22 cellular contexts compared by ENCODE assay signal in genomic region chr11:102205805-102206204, GRCh38.
"Had no signal": no experiment of that assay in that cellular context is flagged by ENCODE, and none has a peak within 500 bp of the region (broad histone marks: within the 10 kb centered on the region; RNA-seq: fewer than 3 reads in every experiment).

No MANE protein-coding gene starts in this region.

- H3K27ac ChIP-seq: foreskin keratinocyte, neural progenitor cell, ovary, tibial artery, upper lobe of right lung, vagina had no signal

- H3K9ac ChIP-seq: neural progenitor cell had no signal

- ATAC-seq: left colon; left ventricle myocardium superior; natural killer cell treated with Interleukin-12 subunit alpha and Interleukin-12 subunit beta and Interleukin-15 and Interleukin-18, amount 100 ng/mL, for 72 hours; right cardiac atrium; stimulated activated effector memory CD8-positive, alpha-beta T cell treated with anti-CD3 and anti-CD28 coated beads, Interleukin-12 subunit alpha, Interleukin-12 subunit beta, amount 100 ng/mL, for 72 hours; upper lobe of right lung had no signal

- H3K4me2 ChIP-seq: neural progenitor cell, smooth muscle cell had no signal

- H3K4me1 ChIP-seq: upper lobe of right lung, vagina had no signal

- H2AFZ ChIP-seq: neural progenitor cell had no signal

- H3K27me3 ChIP-seq: foreskin keratinocyte, neural progenitor cell, ovary, tibial artery, upper lobe of right lung, vagina had no signal

- DNase-seq: dermis blood vessel endothelial cell; erythroblast; foreskin keratinocyte; immature natural killer cell; left colon; left ventricle myocardium superior; mesenchymal stem cell; midbrain; nucleus accumbens; ovary; stimulated activated CD4-positive, alpha-beta T cell treated with anti-CD3 and anti-CD28 coated beads, Interleukin-4, amount 100 ng/mL, for 1 hour; stimulated activated CD8-positive, alpha-beta memory T cell treated with anti-CD3 and anti-CD28 coated beads, Interleukin-4, amount 100 ng/mL, for 48 hours; tibial artery; upper lobe of right lung had no signal

- H3K36me3 ChIP-seq: ovary had no signal

- H3K4me3 ChIP-seq: lung, neural progenitor cell, ovary, smooth muscle cell, tibial artery, upper lobe of right lung, vagina had no signal

- H3K9me3 Mint-ChIP-seq: natural killer cell treated with Interleukin-12 subunit alpha and Interleukin-12 subunit beta and Interleukin-15 and Interleukin-18, amount 100 ng/mL, for 72 hours; neural progenitor cell; stimulated activated effector memory CD8-positive, alpha-beta T cell treated with anti-CD3 and anti-CD28 coated beads, Interleukin-12 subunit alpha, Interleukin-12 subunit beta, amount 100 ng/mL, for 72 hours; stimulated activated naive CD8-positive, alpha-beta T cell treated with anti-CD3 and anti-CD28 coated beads, Interleukin-15, Interleukin-2, amounts not matched to agents 100 ng/mL and 50 ng/mL, for 24 hours had no signal

- H3K4me1 Mint-ChIP-seq: immature natural killer cell; stimulated activated effector memory CD8-positive, alpha-beta T cell treated with anti-CD3 and anti-CD28 coated beads, Interleukin-12 subunit alpha, Interleukin-12 subunit beta, amount 100 ng/mL, for 72 hours had no signal

- H3K9me3 ChIP-seq: ovary, tibial artery, upper lobe of right lung, vagina had no signal

- H3K36me3 Mint-ChIP-seq: immature natural killer cell; natural killer cell treated with Interleukin-12 subunit alpha and Interleukin-12 subunit beta and Interleukin-15 and Interleukin-18, amount 100 ng/mL, for 72 hours; stimulated activated effector memory CD8-positive, alpha-beta T cell treated with anti-CD3 and anti-CD28 coated beads, Interleukin-12 subunit alpha, Interleukin-12 subunit beta, amount 100 ng/mL, for 72 hours had no signal

- H3K27ac Mint-ChIP-seq: immature natural killer cell; natural killer cell treated with Interleukin-12 subunit alpha and Interleukin-12 subunit beta and Interleukin-15 and Interleukin-18, amount 100 ng/mL, for 72 hours; neural progenitor cell; stimulated activated effector memory CD8-positive, alpha-beta T cell treated with anti-CD3 and anti-CD28 coated beads, Interleukin-12 subunit alpha, Interleukin-12 subunit beta, amount 100 ng/mL, for 72 hours; stimulated activated naive CD8-positive, alpha-beta T cell treated with anti-CD3 and anti-CD28 coated beads, Interleukin-15, Interleukin-2, amounts not matched to agents 100 ng/mL and 50 ng/mL, for 24 hours had no signal

- H3K4me3 Mint-ChIP-seq: immature natural killer cell; natural killer cell treated with Interleukin-12 subunit alpha and Interleukin-12 subunit beta and Interleukin-15 and Interleukin-18, amount 100 ng/mL, for 72 hours; neural progenitor cell; stimulated activated effector memory CD8-positive, alpha-beta T cell treated with anti-CD3 and anti-CD28 coated beads, Interleukin-12 subunit alpha, Interleukin-12 subunit beta, amount 100 ng/mL, for 72 hours; stimulated activated naive CD8-positive, alpha-beta T cell treated with anti-CD3 and anti-CD28 coated beads, Interleukin-15, Interleukin-2, amounts not matched to agents 100 ng/mL and 50 ng/mL, for 24 hours had no signal
